In genomic region chr1:45491464-45492260, GRCh38 we compare ENCODE assay signal across 2 cellular contexts.
A peak's percentile ranks its signal among the peaks of the same experiment; 100 is the strongest.
TF ChIP-seq lines count a peak whose summit lies in the region.

No MANE protein-coding gene starts in this region.

TF ChIP-seq in SK-N-SH, 30 proteins besides CTCF, POLR2A, EP300 and RAD21:
- peak; percentile 8; the same call in 1 of the 2 replicates for TF ChIP-seq RFX5 (IDR thresholded peaks at IDR 0.05; ENCODE audit: low read length)
- TF ChIP-seq MAX (IDR thresholded peaks at IDR 0.05; ENCODE audit: low read depth): no peak
- peak; percentile 3; the same call in 1 of the 2 replicates for TF ChIP-seq MXI1 (IDR thresholded peaks at IDR 0.05; ENCODE audit: low read depth, low read length)
- peak; percentile 19; the same call in 1 of the 2 replicates for TF ChIP-seq GABPA (IDR thresholded peaks at IDR 0.05; ENCODE audit: low read depth)
- peak; percentile 31; the same call in 1 of the 2 replicates for TF ChIP-seq FOXJ3 (CRISPR knock-in tag; IDR thresholded peaks at IDR 0.05)
- no peak for TF ChIP-seq TEAD4 (IDR thresholded peaks at IDR 0.05; ENCODE audit: borderline replicate concordance, insufficient read depth)
TF ChIP-seq in SK-N-SH: peak in this region for 4.

TF ChIP-seq in SK-N-SH treated with all-trans-retinoic acid at 6 μM for 48 hours, 23 proteins besides CTCF, POLR2A, EP300 and RAD21:
- TF ChIP-seq PPARA (CRISPR knock-in tag; IDR thresholded peaks at IDR 0.05; ENCODE audit: borderline replicate concordance): no peak
- no peak for TF ChIP-seq OSR1 (CRISPR knock-in tag; IDR thresholded peaks at IDR 0.05)
